Comparison of ENCODE assay signal across 8 cellular contexts in the genomic region with DNA sequence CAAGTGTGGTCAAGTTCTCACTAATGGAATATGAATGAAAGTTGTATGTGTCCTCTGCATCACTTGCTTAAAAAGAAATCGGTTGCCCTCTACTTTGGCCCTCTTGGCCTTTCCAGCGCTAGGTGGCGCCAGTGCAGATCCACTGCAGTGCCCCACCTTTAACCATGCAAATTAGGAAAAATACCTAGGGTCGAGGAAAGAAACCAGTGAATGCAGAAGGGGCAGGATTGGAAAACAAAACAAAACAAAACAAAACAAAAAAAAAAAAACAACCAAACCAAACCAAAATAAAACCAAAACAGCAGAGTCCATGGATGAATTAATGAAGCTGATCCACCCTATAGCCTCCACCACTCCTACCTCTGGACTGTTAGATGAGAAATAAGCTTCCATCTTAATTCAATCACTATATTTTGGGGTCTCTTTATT. TPM values are rescaled to one million over a fixed set of nuclear protein-coding genes. Genes with fewer than 3 reads are reported as not detected.
DNase-seq lines count a peak whose midpoint lies in the region; ATAC-seq, FAIRE-seq and TF ChIP-seq lines count a peak whose summit lies in the region.

No MANE protein-coding gene starts in this region.

- H3K27ac ChIP-seq in astrocyte (ENCODE audit: low read depth, low read length), result no peak overlapping the region

- H2AFZ ChIP-seq in astrocyte (ENCODE audit: low read depth, low read length), result no peak overlapping the region

- peaks cover 4% of the 10 kb centered on the region for H3K4me1 Mint-ChIP-seq in astrocyte (ENCODE audit: low read depth, unreplicated experiment)

- H3K36me3 ChIP-seq in astrocyte (ENCODE audit: insufficient read depth, low read length), result no peaks in the 10 kb centered on the region

- no peak for FAIRE-seq in astrocyte (lab: Jason Lieb, UNC)

- no peak overlapping the region for H3K4me3 ChIP-seq in astrocyte (ENCODE audit: insufficient read depth, low read depth, low read length)

- ATAC-seq in HG02884 (IDR thresholded peaks at IDR 0.05; ENCODE audit: unreplicated experiment), result no peak
- ATAC-seq in GM18870 (IDR thresholded peaks at IDR 0.05; ENCODE audit: unreplicated experiment), result no peak

- no peak overlapping the region for H3K27ac Mint-ChIP-seq in astrocyte (ENCODE audit: unreplicated experiment)

- no peaks in the 10 kb centered on the region for H3K27me3 Mint-ChIP-seq in astrocyte (ENCODE audit: low read depth, unreplicated experiment)

- no peaks in the 10 kb centered on the region for H3K27me3 ChIP-seq in astrocyte (ENCODE audit: insufficient read depth, low read length)

- no peaks in the 10 kb centered on the region for H3K9me3 Mint-ChIP-seq in astrocyte (ENCODE audit: unreplicated experiment)

- DNase-seq in ELF-1 (ENCODE audit: low read depth, low spot score), result peak; percentile 85
- DNase-seq in NCI-H1105 (lab: John Stamatoyannopoulos, UW), result peak; percentile 55
- DNase-seq in T-helper 22 cell (ENCODE audit: low read depth), result peak; percentile 47
- no peak for DNase-seq in astrocyte (ENCODE audit: low read depth)
- peak; percentile 75 for DNase-seq in inferior parietal cortex (ENCODE audit: extremely low spot score)
- DNase-seq in stimulated activated CD4-positive, alpha-beta T cell treated with anti-CD3 and anti-CD28 coated beads, Interleukin-1b, Interleukin-23, amount 100 ng/mL, for 1 hour (ENCODE audit: low read depth in 2 of 2), result peak; percentile 56 to 66

- no peaks in the 10 kb centered on the region for H3K9me3 ChIP-seq in astrocyte (ENCODE audit: insufficient read depth, low read depth, low read length)

- H3K79me2 ChIP-seq in astrocyte (ENCODE audit: insufficient read depth, low read length), result no peaks in the 10 kb centered on the region

- no peak overlapping the region for H3K4me3 Mint-ChIP-seq in astrocyte (ENCODE audit: unreplicated experiment)

- H3K9ac ChIP-seq in astrocyte (ENCODE audit: low read length), result no peak overlapping the region

- no peaks in the 10 kb centered on the region for H3K36me3 Mint-ChIP-seq in astrocyte (ENCODE audit: low read depth, unreplicated experiment)

- H3K4me2 ChIP-seq in astrocyte (ENCODE audit: low read length), result no peak overlapping the region

- H4K20me1 ChIP-seq in astrocyte (ENCODE audit: insufficient read depth, low read length), result no peaks in the 10 kb centered on the region

- peak; percentile 96 for TF ChIP-seq CTCF in astrocyte (IDR thresholded peaks at IDR 0.05; ENCODE audit: insufficient read depth, low read depth, low read length)

- H3K4me1 ChIP-seq in astrocyte (ENCODE audit: insufficient read depth, low read length), result peaks cover 14% of the 10 kb centered on the region

RNA-seq across cellular contexts. Expression of a gene that starts 12.9 kb away (rescaled TPM):
- 61.5 and 63.0 TPM in 2 replicates for total RNA-seq in astrocyte

RNA-seq across cellular contexts. Expression of a gene that starts 27.4 kb away (rescaled TPM):
- 53.1 and 53.4 TPM in 2 replicates for total RNA-seq in astrocyte
